Comparison of ENCODE assay signal across 16 cellular contexts in genomic region chr3:13550791-13551360, GRCh38. TPM values are rescaled to one million over a fixed set of nuclear protein-coding genes. Genes with fewer than 3 reads are reported as not detected.
DNase-seq lines count a peak whose midpoint lies in the region; TF ChIP-seq lines count a peak whose summit lies in the region.
"Had no signal": no experiment of that assay in that cellular context is flagged by ENCODE, and none has a peak within 500 bp of the region (broad histone marks: within the 10 kb centered on the region; RNA-seq: fewer than 3 reads in every experiment).

No MANE protein-coding gene starts in this region.

- H3K4me2 ChIP-seq in neuronal stem cell (ENCODE audit: insufficient read depth, low read length, poor library complexity, severe bottlenecking) = no peak overlapping the region

- peak overlapping the region; percentile 92 for H3K23ac ChIP-seq in neuronal stem cell (ENCODE audit: low read depth, low read length, poor library complexity)

- H2BK15ac ChIP-seq in neuronal stem cell (ENCODE audit: low read length) = peak overlapping the region; percentile 18

- H4K8ac ChIP-seq in neuronal stem cell (ENCODE audit: low read depth, low read length) = no peak overlapping the region

- peak overlapping the region; percentile 77 for H2BK120ac ChIP-seq in neuronal stem cell (ENCODE audit: low read depth, low read length)

- peak overlapping the region; percentile 85 for H3K18ac ChIP-seq in neuronal stem cell (ENCODE audit: low read length)

- no CpG with 5 or more reads among the region's 13 CpGs for WGBS in neuronal stem cell (ENCODE audit: extremely low coverage in 2 of 2, insufficient read length in 2 of 2, insufficient replicate concordance in 1 of 2), 2 donors

- H3K27me3 ChIP-seq in neuronal stem cell (ENCODE audit: control insufficient read depth in 3 of 3, insufficient read depth in 3 of 3, low read depth in 1 of 3, low read length in 3 of 3) = peaks cover 0 to 23% (median 8%) of the 10 kb centered on the region in 3 experiments
- H3K27me3 ChIP-seq: MG63 had no signal

- H3K27ac ChIP-seq in KOPT-K1 (ENCODE audit: low read depth, low read length, poor library complexity, severe bottlenecking) (peak overlapping the region; percentile 55), neuronal stem cell (replicated peaks; ENCODE audit: low read length) (no peak overlapping the region)

- no peak for DNase-seq in AG10803 (ENCODE audit: low read depth)
- DNase-seq in fibroblast of the aortic adventitia (ENCODE audit: low read depth) = no peak
- no peak for DNase-seq in neuronal stem cell (ENCODE audit: low spot score)
- no peak for DNase-seq in AML-193 (lab: John Stamatoyannopoulos, UW)
- no peak for DNase-seq in NCI-H82 (lab: John Stamatoyannopoulos, UW)
- no peak for DNase-seq in LoVo (ENCODE audit: low spot score)
- no peak for DNase-seq in islet precursor cell
- DNase-seq: activated B cell treated with CpG ODN at 0.5 μM for 24 hours; central memory CD4-positive, alpha-beta T cell; MG63; NCI-H187; SHP77; T-helper 17 cell had no signal

- H3K9ac ChIP-seq in neuronal stem cell (ENCODE audit: low read depth, low read length, poor library complexity) = no peak overlapping the region

- H3K79me1 ChIP-seq in neuronal stem cell (ENCODE audit: low read depth, low read length) = peaks cover 4% of the 10 kb centered on the region

- H3K14ac ChIP-seq in neuronal stem cell (ENCODE audit: low read length) = peak overlapping the region; percentile 94

- H3K4me3 ChIP-seq in AG10803 (ENCODE audit: low read length) (peak overlapping the region; percentile 64), fibroblast of the aortic adventitia (ENCODE audit: low read depth, low read length) (peak overlapping the region; percentile 73), neuronal stem cell (ENCODE audit: low read length in 2 of 2) (no peak overlapping the region)
- H3K4me3 ChIP-seq: MG63 had no signal

- H2BK12ac ChIP-seq in neuronal stem cell (ENCODE audit: low read length) = peak overlapping the region; percentile 30

- H3K4ac ChIP-seq in neuronal stem cell (ENCODE audit: low read length) = no peak overlapping the region

- peak overlapping the region; percentile 10 for H2BK5ac ChIP-seq in neuronal stem cell (ENCODE audit: low read length)

- no peak overlapping the region for H4K91ac ChIP-seq in neuronal stem cell (ENCODE audit: low read depth, low read length, poor library complexity)

- H3K9me3 ChIP-seq in KOPT-K1 (ENCODE audit: insufficient read depth, low read length, poor library complexity, severe bottlenecking) (no peaks in the 10 kb centered on the region), neuronal stem cell (replicated peaks in 1 of 2; ENCODE audit: control insufficient read depth in 2 of 2, insufficient read depth in 1 of 2, low read depth in 1 of 2, low read length in 2 of 2) (peaks cover 0 to 2% of the 10 kb centered on the region in 2 donors)
- H3K9me3 ChIP-seq: MG63 had no signal

- H2AK5ac ChIP-seq in neuronal stem cell (ENCODE audit: low read depth, low read length) = peak overlapping the region; percentile 4

- no peak for TF ChIP-seq CTCF in AG10803 (conservative IDR thresholded peaks at IDR 0.05; ENCODE audit: low read length)
- TF ChIP-seq CTCF in fibroblast of the aortic adventitia (IDR thresholded peaks at IDR 0.05; ENCODE audit: insufficient read depth, low read length) = no peak

- peaks cover 10 to 26% of the 10 kb centered on the region in 2 donors for H3K4me1 ChIP-seq in neuronal stem cell (ENCODE audit: control insufficient read depth in 2 of 2, insufficient read depth in 1 of 2, low read depth in 1 of 2, low read length in 2 of 2)

- H2AFZ ChIP-seq in neuronal stem cell (ENCODE audit: low read length) = no peak overlapping the region

- no peaks in the 10 kb centered on the region for H3K36me3 ChIP-seq in KOPT-K1 (ENCODE audit: insufficient read depth, low read length)
- no peaks in the 10 kb centered on the region for H3K36me3 ChIP-seq in neuronal stem cell (replicated peaks in 1 of 2; ENCODE audit: control insufficient read depth in 2 of 2, insufficient read depth in 2 of 2, low read length in 2 of 2)
- H3K36me3 ChIP-seq: MG63 had no signal

RNA-seq across cellular contexts. Expression of gene FBLN2, which starts 2.0 kb away (rescaled TPM):
- total RNA-seq in fibroblast of the aortic adventitia (ENCODE audit: low replicate concordance) = 452 and 600 TPM in 2 replicates
- polyA plus RNA-seq in neuronal stem cell (2013, experiment 1 of 2) = 12.1 TPM
- 12.3 TPM for polyA plus RNA-seq in neuronal stem cell (2013, experiment 2 of 2)
- total RNA-seq: activated T-helper 1 cell treated with anti-CD3 and anti-CD28 coated beads, Interleukin-12 subunit alpha, Interleukin-12 subunit beta, Interleukin-2, Interleukin-4 antibody, amounts not matched to agents 30 ng/mL and 10 ng/mL and 1 ng/mL, durations not matched to agents 14 hours and 24 hours and 36 hours; HepG2 had no signal
- polyA plus RNA-seq: HepG2 had no signal

Comparison
In these comparisons a context has a peak if more than half of its experiments do, and no peak if none do; other contexts are left out.
1. H3K4me3 ChIP-seq: peak in AG10803 (single experiment) and fibroblast of the aortic adventitia (single experiment); none in neuronal stem cell (0 of 2).